Comparison of ENCODE assay signal across 10 cellular contexts in the genomic region with DNA sequence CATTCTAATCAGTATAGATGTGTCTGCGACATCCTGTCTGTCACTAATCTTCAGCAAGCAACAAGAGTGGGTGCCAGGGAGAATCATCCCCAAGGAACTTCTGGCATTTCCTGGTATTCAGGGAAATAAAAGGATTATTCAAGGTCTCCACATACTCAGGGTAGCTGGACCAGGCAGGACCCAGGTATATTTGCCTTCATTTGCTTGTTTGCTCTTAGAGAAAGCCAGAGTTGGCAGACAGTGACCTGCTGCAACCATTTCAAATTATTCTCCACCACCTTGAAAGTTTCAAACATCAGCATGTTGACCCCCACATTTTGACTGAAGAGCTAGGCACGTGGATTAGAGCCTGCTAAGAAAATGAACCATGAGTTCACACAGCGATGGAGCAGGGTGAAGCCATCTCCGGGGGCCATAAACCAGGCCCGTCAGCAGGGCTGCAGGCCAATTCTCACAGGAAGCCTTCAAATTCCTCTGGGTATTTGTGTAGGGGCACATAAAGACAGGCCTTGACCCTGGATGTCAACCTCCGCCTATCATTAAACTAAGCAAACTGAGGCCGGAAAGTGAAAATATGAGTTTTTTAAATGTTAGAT. TPM values are rescaled to one million over a fixed set of nuclear protein-coding genes. Genes with fewer than 3 reads are reported as not detected.
DNase-seq lines count a peak whose midpoint lies in the region; ATAC-seq and TF ChIP-seq lines count a peak whose summit lies in the region.
"Had no signal": no experiment of that assay in that cellular context is flagged by ENCODE, and none has a peak within 500 bp of the region (broad histone marks: within the 10 kb centered on the region; RNA-seq: fewer than 3 reads in every experiment).

No MANE protein-coding gene starts in this region.

- H3K4me2 ChIP-seq in osteoblast (ENCODE audit: insufficient read depth, low read length), result peak overlapping the region; percentile 67

- DNase-seq in COLO829 (ENCODE audit: low spot score) (peak; percentile 46), SJSA1 (ENCODE audit: low read depth in 1 of 2, low spot score in 2 of 2) (peak; percentile 67 to 81), glomerular visceral epithelial cell (ENCODE audit: extremely low spot score) (peak; percentile 35), osteoblast (ENCODE audit: insufficient read length, low spot score, missing footprints) (peak; percentile 72), GM19238 (ENCODE audit: insufficient read length, low spot score) (no peak)
- DNase-seq in stimulated activated naive CD8-positive, alpha-beta T cell treated with anti-CD3 and anti-CD28 coated beads, Interleukin-15, amount 100 ng/mL, for 72 hours, result no peak
- no peak for DNase-seq in activated naive CD4-positive, alpha-beta T cell treated with Interleukin-2 at 50 U/mL for 16 hours
- DNase-seq: CD8-positive, alpha-beta memory T cell; midbrain had no signal

- H3K4me3 ChIP-seq in SJSA1 (no peak overlapping the region), osteoblast (ENCODE audit: insufficient read depth, low read length) (peak overlapping the region; percentile 28)

- H3K4me1 ChIP-seq in SJSA1 (replicated peaks) (peaks cover 92% of the 10 kb centered on the region), osteoblast (ENCODE audit: insufficient read depth, low read length) (peaks cover 99% of the 10 kb centered on the region)

- H3K9me3 ChIP-seq in SJSA1 (replicated peaks) (no peaks in the 10 kb centered on the region), osteoblast (ENCODE audit: low read depth, low read length) (no peaks in the 10 kb centered on the region)

- TF ChIP-seq CTCF in osteoblast (IDR thresholded peaks at IDR 0.05; ENCODE audit: extremely low read depth, low read depth, low read length), result no peak

- H3K4me1 Mint-ChIP-seq in stimulated activated naive CD8-positive, alpha-beta T cell treated with anti-CD3 and anti-CD28 coated beads, Interleukin-15, amount 100 ng/mL, for 72 hours, result peaks cover 13% of the 10 kb centered on the region

- H2AFZ ChIP-seq in osteoblast (ENCODE audit: low read length), result no peak overlapping the region

- peaks cover 7% of the 10 kb centered on the region for H4K20me1 ChIP-seq in osteoblast (ENCODE audit: insufficient read depth, low read length)

- H3K27ac ChIP-seq in SJSA1 (peak overlapping the region; percentile 69), osteoblast (ENCODE audit: low read depth, low read length) (peak overlapping the region; percentile 82)

- H3K79me2 ChIP-seq in osteoblast (ENCODE audit: insufficient read depth, low read length), result peaks cover 93% of the 10 kb centered on the region

- no peak overlapping the region for H3K27ac Mint-ChIP-seq in stimulated activated naive CD8-positive, alpha-beta T cell treated with anti-CD3 and anti-CD28 coated beads, Interleukin-15, amount 100 ng/mL, for 72 hours

- H3K27me3 ChIP-seq in SJSA1 (replicated peaks) (no peaks in the 10 kb centered on the region), osteoblast (ENCODE audit: insufficient read depth, low read length) (no peaks in the 10 kb centered on the region)

- H3K27me3 Mint-ChIP-seq in stimulated activated naive CD8-positive, alpha-beta T cell treated with anti-CD3 and anti-CD28 coated beads, Interleukin-15, amount 100 ng/mL, for 72 hours, result no peaks in the 10 kb centered on the region
- H3K27me3 Mint-ChIP-seq: CD8-positive, alpha-beta memory T cell had no signal

- no peak for ATAC-seq in stimulated activated naive CD8-positive, alpha-beta T cell treated with anti-CD3 and anti-CD28 coated beads, Interleukin-15, amount 100 ng/mL, for 72 hours
- ATAC-seq in GM18519 (IDR thresholded peaks at IDR 0.05; ENCODE audit: low FRiP score, unreplicated experiment), result no peak

- no peaks in the 10 kb centered on the region for H3K9me3 Mint-ChIP-seq in stimulated activated naive CD8-positive, alpha-beta T cell treated with anti-CD3 and anti-CD28 coated beads, Interleukin-15, amount 100 ng/mL, for 72 hours
- H3K9me3 Mint-ChIP-seq: CD8-positive, alpha-beta memory T cell had no signal

- no peak overlapping the region for H3K4me3 Mint-ChIP-seq in stimulated activated naive CD8-positive, alpha-beta T cell treated with anti-CD3 and anti-CD28 coated beads, Interleukin-15, amount 100 ng/mL, for 72 hours
- H3K4me3 Mint-ChIP-seq: CD8-positive, alpha-beta memory T cell had no signal

- H3K36me3 ChIP-seq in SJSA1, result peaks cover 29% of the 10 kb centered on the region
- peaks cover 46% of the 10 kb centered on the region for H3K36me3 ChIP-seq in osteoblast (ENCODE audit: insufficient read depth, low read length)

RNA-seq across cellular contexts. Expression of gene TRAM2, which starts 33.0 kb away (rescaled TPM):
- 59.7 and 98.1 TPM in 2 replicates for total RNA-seq in SJSA1 (2014; rRNA removed; shearing (Covaris generic))
- 129 and 155 TPM in 2 replicates for total RNA-seq in osteoblast

Comparison
In these comparisons a context has a peak if more than half of its experiments do, and no peak if none do; other contexts are left out.
1. DNase-seq: peak in COLO829 (single experiment), SJSA1 (2 of 2), glomerular visceral epithelial cell (single experiment) and osteoblast (single experiment); none in stimulated activated naive CD8-positive, alpha-beta T cell treated with anti-CD3 and anti-CD28 coated beads, Interleukin-15, amount 100 ng/mL, for 72 hours (0 of 2), GM19238 (single experiment) and activated naive CD4-positive, alpha-beta T cell treated with Interleukin-2 at 50 U/mL for 16 hours (single experiment).